ENCODE assay signal across 1 cellular context in genomic region chr17:64060331-64060730, GRCh38.
TF ChIP-seq lines count a peak whose summit lies in the region.

No MANE protein-coding gene starts in this region.

TF ChIP-seq in HepG2, 621 proteins besides CTCF, POLR2A, EP300 and RAD21:
- TF ChIP-seq RCOR2 (CRISPR knock-in tag; IDR thresholded peaks at IDR 0.05) (no peak), MAFF (IDR thresholded peaks at IDR 0.05; ENCODE audit: low read depth, low read length) (peak; percentile 53), ZNF317 (CRISPR knock-in tag; IDR thresholded peaks at IDR 0.05) (no peak), ZNF547 (CRISPR knock-in tag; IDR thresholded peaks at IDR 0.05) (no peak), TBX3 (IDR thresholded peaks at IDR 0.05; ENCODE audit: borderline replicate concordance) (no peak), MAZ (IDR thresholded peaks at IDR 0.05; ENCODE audit: borderline replicate concordance, low read depth, low read length) (no peak), MAZ (CRISPR knock-in tag; IDR thresholded peaks at IDR 0.05; ENCODE audit: low read depth) (no peak), DBP (CRISPR knock-in tag; IDR thresholded peaks at IDR 0.05; ENCODE audit: not compliant biosample characterization) (no peak), MAFK (conservative IDR thresholded peaks at IDR 0.05 in 1 of 2, IDR thresholded peaks at IDR 0.05 in 1 of 2; ENCODE audit: low read length in 2 of 2) (peak; percentile 49 to 53), ZSCAN29 (CRISPR knock-in tag; conservative IDR thresholded peaks at IDR 0.05) (no peak), ZBTB25 (CRISPR knock-in tag; IDR thresholded peaks at IDR 0.05) (no peak), ZNF207 (IDR thresholded peaks at IDR 0.05; ENCODE audit: borderline replicate concordance) (no peak)
- TF ChIP-seq, protein P1, sequence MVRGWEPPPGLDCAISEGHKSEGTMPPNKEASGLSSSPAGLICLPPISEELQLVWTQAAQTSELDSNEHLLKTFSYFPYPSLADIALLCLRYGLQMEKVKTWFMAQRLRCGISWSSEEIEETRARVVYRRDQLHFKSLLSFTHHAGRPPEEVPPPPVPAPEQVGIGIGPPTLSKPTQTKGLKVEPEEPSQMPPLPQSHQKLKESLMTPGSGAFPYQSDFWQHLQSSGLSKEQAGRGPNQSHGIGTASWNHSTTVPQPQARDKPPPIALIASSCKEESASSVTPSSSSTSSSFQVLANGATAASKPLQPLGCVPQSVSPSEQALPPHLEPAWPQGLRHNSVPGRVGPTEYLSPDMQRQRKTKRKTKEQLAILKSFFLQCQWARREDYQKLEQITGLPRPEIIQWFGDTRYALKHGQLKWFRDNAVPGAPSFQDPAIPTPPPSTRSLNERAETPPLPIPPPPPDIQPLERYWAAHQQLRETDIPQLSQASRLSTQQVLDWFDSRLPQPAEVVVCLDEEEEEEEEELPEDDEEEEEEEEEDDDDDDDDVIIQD (CRISPR knock-in tag; IDR thresholded peaks at IDR 0.05; ENCODE audit: low read depth): peak; percentile 49; the same call in 1 of the 2 replicates
- TF ChIP-seq, protein P2, sequence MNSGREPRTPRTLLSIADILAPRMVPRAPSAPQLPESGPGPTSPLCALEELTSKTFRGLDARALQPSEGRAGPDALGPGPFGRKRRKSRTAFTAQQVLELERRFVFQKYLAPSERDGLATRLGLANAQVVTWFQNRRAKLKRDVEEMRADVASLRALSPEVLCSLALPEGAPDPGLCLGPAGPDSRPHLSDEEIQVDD (CRISPR knock-in tag; IDR thresholded peaks at IDR 0.05; ENCODE audit: borderline replicate concordance): no peak
- TF ChIP-seq, protein P3, sequence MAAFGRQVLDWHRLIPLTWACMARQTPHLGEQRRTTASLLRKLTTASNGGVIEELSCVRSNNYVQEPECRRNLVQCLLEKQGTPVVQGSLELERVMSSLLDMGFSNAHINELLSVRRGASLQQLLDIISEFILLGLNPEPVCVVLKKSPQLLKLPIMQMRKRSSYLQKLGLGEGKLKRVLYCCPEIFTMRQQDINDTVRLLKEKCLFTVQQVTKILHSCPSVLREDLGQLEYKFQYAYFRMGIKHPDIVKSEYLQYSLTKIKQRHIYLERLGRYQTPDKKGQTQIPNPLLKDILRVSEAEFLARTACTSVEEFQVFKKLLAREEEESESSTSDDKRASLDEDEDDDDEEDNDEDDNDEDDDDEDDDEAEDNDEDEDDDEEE (CRISPR knock-in tag; IDR thresholded peaks at IDR 0.05): no peak
TF ChIP-seq in HepG2: peak in this region for 3.
